ENCODE assay signal across 2 cellular contexts in the genomic region with DNA sequence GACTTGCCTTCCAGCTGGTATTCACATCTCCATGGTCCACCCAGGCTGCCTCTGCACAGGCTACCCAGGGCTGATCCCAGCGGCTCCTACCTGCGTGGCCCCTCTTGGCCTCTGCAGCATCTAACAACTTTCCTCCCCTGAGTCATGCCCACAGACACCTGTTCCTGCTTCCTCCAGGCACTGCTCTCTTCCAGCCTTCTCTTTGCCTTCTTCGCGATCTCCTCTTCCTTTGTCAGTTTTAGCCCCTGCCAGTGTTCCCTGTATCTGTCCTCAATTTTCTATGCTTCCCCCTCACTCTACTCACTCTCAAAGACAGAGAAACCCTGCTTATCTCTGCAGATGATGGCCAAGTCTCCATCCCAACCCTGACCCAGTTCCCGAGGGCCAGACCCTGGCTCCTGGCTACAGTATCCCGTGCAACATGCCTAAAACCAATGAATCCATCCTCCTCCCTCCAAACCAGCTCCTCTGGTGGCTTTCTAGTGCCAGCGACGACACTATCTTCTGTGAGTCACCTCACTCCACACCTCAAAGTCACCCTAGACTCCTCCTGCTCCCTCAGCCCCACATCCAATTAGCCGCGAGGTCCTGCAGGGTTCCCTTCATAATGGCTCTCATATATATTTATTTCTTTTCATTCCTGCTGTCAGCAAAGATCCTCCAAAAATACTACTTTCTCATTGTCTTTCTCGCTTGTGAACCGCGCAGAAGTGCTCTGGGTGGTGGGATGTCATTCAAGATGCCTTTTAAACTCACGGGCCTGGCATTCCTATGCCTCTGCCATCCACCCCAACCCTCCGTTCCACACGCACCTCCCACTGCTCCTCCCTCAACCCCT.
TF ChIP-seq lines count a peak whose summit lies in the region.

No MANE protein-coding gene starts in this region.

TF ChIP-seq in GM12891, 5 proteins besides CTCF, POLR2A, EP300 and RAD21:
- TF ChIP-seq POU2F2 (IDR thresholded peaks at IDR 0.05; ENCODE audit: low read depth, low read length) (no peak), POLR2AphosphoS5 (IDR thresholded peaks at IDR 0.05; ENCODE audit: low read depth, low read length) (no peak), TAF1 (IDR thresholded peaks at IDR 0.05; ENCODE audit: low read depth, low read length) (no peak), SPI1 (IDR thresholded peaks at IDR 0.05; ENCODE audit: low read depth, low read length) (no peak), PAX5 (IDR thresholded peaks at IDR 0.05; ENCODE audit: insufficient read depth, low read length, severe bottlenecking) (no peak)
TF ChIP-seq in GM12891: peak in this region for 0.

TF ChIP-seq in HepG2, 621 proteins besides CTCF, POLR2A, EP300 and RAD21:
- no peak for TF ChIP-seq IRF2 (CRISPR knock-in tag; IDR thresholded peaks at IDR 0.05)
- TF ChIP-seq ZNF253 (CRISPR knock-in tag; IDR thresholded peaks at IDR 0.05; ENCODE audit: borderline replicate concordance): no peak
- TF ChIP-seq ZNF768 (CRISPR knock-in tag; IDR thresholded peaks at IDR 0.05): no peak
- TF ChIP-seq MTA3 (CRISPR knock-in tag; IDR thresholded peaks at IDR 0.05): no peak
- TF ChIP-seq, protein P1, sequence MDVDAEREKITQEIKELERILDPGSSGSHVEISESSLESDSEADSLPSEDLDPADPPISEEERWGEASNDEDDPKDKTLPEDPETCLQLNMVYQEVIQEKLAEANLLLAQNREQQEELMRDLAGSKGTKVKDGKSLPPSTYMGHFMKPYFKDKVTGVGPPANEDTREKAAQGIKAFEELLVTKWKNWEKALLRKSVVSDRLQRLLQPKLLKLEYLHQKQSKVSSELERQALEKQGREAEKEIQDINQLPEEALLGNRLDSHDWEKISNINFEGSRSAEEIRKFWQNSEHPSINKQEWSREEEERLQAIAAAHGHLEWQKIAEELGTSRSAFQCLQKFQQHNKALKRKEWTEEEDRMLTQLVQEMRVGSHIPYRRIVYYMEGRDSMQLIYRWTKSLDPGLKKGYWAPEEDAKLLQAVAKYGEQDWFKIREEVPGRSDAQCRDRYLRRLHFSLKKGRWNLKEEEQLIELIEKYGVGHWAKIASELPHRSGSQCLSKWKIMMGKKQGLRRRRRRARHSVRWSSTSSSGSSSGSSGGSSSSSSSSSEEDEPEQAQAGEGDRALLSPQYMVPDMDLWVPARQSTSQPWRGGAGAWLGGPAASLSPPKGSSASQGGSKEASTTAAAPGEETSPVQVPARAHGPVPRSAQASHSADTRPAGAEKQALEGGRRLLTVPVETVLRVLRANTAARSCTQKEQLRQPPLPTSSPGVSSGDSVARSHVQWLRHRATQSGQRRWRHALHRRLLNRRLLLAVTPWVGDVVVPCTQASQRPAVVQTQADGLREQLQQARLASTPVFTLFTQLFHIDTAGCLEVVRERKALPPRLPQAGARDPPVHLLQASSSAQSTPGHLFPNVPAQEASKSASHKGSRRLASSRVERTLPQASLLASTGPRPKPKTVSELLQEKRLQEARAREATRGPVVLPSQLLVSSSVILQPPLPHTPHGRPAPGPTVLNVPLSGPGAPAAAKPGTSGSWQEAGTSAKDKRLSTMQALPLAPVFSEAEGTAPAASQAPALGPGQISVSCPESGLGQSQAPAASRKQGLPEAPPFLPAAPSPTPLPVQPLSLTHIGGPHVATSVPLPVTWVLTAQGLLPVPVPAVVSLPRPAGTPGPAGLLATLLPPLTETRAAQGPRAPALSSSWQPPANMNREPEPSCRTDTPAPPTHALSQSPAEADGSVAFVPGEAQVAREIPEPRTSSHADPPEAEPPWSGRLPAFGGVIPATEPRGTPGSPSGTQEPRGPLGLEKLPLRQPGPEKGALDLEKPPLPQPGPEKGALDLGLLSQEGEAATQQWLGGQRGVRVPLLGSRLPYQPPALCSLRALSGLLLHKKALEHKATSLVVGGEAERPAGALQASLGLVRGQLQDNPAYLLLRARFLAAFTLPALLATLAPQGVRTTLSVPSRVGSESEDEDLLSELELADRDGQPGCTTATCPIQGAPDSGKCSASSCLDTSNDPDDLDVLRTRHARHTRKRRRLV (CRISPR knock-in tag; IDR thresholded peaks at IDR 0.05): no peak
- no peak for TF ChIP-seq ZNF12 (CRISPR knock-in tag; IDR thresholded peaks at IDR 0.05)
- no peak for TF ChIP-seq NR2F2 (IDR thresholded peaks at IDR 0.05; ENCODE audit: borderline replicate concordance, low read depth)
- TF ChIP-seq, protein P2, sequence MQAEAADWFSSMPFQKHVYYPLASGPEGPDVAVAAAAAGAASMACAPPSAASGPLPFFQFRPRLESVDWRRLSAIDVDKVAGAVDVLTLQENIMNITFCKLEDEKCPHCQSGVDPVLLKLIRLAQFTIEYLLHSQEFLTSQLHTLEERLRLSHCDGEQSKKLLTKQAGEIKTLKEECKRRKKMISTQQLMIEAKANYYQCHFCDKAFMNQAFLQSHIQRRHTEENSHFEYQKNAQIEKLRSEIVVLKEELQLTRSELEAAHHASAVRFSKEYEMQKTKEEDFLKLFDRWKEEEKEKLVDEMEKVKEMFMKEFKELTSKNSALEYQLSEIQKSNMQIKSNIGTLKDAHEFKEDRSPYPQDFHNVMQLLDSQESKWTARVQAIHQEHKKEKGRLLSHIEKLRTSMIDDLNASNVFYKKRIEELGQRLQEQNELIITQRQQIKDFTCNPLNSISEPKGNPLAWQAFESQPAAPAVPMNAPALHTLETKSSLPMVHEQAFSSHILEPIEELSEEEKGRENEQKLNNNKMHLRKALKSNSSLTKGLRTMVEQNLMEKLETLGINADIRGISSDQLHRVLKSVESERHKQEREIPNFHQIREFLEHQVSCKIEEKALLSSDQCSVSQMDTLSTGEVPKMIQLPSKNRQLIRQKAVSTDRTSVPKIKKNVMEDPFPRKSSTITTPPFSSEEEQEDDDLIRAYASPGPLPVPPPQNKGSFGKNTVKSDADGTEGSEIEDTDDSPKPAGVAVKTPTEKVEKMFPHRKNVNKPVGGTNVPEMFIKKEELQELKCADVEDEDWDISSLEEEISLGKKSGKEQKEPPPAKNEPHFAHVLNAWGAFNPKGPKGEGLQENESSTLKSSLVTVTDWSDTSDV (CRISPR knock-in tag; IDR thresholded peaks at IDR 0.05): no peak
- TF ChIP-seq TBX2 (CRISPR knock-in tag; IDR thresholded peaks at IDR 0.05; ENCODE audit: borderline replicate concordance): no peak
- no peak for TF ChIP-seq CBX2 (IDR thresholded peaks at IDR 0.05; ENCODE audit: low read depth, low read length)
- no peak for TF ChIP-seq CBX2 (CRISPR knock-in tag; IDR thresholded peaks at IDR 0.05; ENCODE audit: low read depth)
- TF ChIP-seq ZNF878 (CRISPR knock-in tag; IDR thresholded peaks at IDR 0.05): no peak
